12 cellular contexts compared by ENCODE assay signal in the genomic region with DNA sequence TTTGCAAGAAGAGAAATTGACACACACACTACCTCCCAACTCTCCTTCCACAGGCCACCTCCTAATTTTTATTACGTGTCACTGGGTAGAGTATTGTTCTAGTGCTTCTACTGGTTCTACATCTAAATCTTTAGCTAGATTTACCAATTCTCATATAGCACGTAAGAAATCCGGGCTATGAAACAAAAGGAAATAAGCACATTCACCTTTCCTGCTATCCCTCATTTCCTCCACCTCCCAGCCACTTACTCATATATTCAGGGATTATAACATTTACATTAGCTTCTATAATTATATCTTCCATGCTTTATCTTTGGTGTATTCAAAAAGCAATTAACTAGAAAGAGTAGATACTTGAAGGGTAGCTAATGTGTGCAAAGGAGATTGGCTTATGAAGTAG. TPM values are rescaled to one million over a fixed set of nuclear protein-coding genes. Genes with fewer than 3 reads are reported as not detected.
DNase-seq lines count a peak whose midpoint lies in the region; ATAC-seq, FAIRE-seq and TF ChIP-seq lines count a peak whose summit lies in the region.
"Had no signal": no experiment of that assay in that cellular context is flagged by ENCODE, and none has a peak within 500 bp of the region (broad histone marks: within the 10 kb centered on the region; RNA-seq: fewer than 3 reads in every experiment).

No MANE protein-coding gene starts in this region.

- ATAC-seq in CD4-positive, alpha-beta T cell (ENCODE audit: poor library complexity), result no peak

- peak overlapping the region; percentile 21 for H3K4me3 Mint-ChIP-seq in CD4-positive, alpha-beta T cell
- H3K4me3 Mint-ChIP-seq in activated CD4-positive, alpha-beta memory T cell treated with anti-CD3 and anti-CD28 coated beads, Interleukin-2, amount 10 ng/mL, durations not matched to agents 7 days and 5 days, result peak overlapping the region; percentile 3
- H3K4me3 Mint-ChIP-seq: neural crest cell had no signal

- peaks cover 82% of the 10 kb centered on the region for H3K4me1 Mint-ChIP-seq in CD4-positive, alpha-beta T cell (ENCODE audit: low read depth)
- H3K4me1 Mint-ChIP-seq in activated CD4-positive, alpha-beta memory T cell treated with anti-CD3 and anti-CD28 coated beads, Interleukin-2, amount 10 ng/mL, durations not matched to agents 7 days and 5 days, result peaks cover 71% of the 10 kb centered on the region

- TF ChIP-seq CTCF in CD4-positive, alpha-beta T cell (IDR thresholded peaks at IDR 0.05), result no peak
- TF ChIP-seq CTCF in hepatocyte (IDR thresholded peaks at IDR 0.05; ENCODE audit: poor library complexity), result no peak

- TF ChIP-seq POLR2A in GM12892 (IDR thresholded peaks at IDR 0.05; ENCODE audit: low read depth, low read length), result no peak

- H3K9me3 Mint-ChIP-seq in CD4-positive, alpha-beta T cell, result peaks cover 3% of the 10 kb centered on the region
- peaks cover 10% of the 10 kb centered on the region for H3K9me3 Mint-ChIP-seq in activated CD4-positive, alpha-beta memory T cell treated with anti-CD3 and anti-CD28 coated beads, Interleukin-2, amount 10 ng/mL, durations not matched to agents 7 days and 5 days

- H2AFZ ChIP-seq in hepatocyte, result no peak overlapping the region

- POLR2A ChIA-PET in CD4-positive, alpha-beta T cell (lab: Charles Lee), result interaction anchor here (1.0 to 1.8 kb wide), 2 partner anchors 17 to 41 kb away, joined by 3 to 4 read pairs; no protein-coding TSS in a partner anchor
- POLR2A ChIA-PET in activated CD4-positive, alpha-beta memory T cell treated with anti-CD3 and anti-CD28 coated beads, Interleukin-2, amount 10 ng/mL, durations not matched to agents 7 days and 5 days (lab: Charles Lee), result interaction anchor here (1.0 to 3.8 kb wide), 15 partner anchors 15 to 488 kb away, joined by 3 to 24 read pairs (median 5); a partner anchor contains a TSS

- H3K36me3 ChIP-seq in hepatocyte (replicated peaks; ENCODE audit: insufficient read depth, low read depth), result no peaks in the 10 kb centered on the region
- H3K36me3 ChIP-seq: sigmoid colon had no signal

- peaks cover 54% of the 10 kb centered on the region for H4K20me1 ChIP-seq in hepatocyte (ENCODE audit: insufficient read depth, poor library complexity, severe bottlenecking)

- no peaks in the 10 kb centered on the region for H3K27me3 ChIP-seq in CD4-positive, alpha-beta T cell (ENCODE audit: control insufficient read depth, insufficient read depth, low read length)
- no peaks in the 10 kb centered on the region for H3K27me3 ChIP-seq in hepatocyte
- H3K27me3 ChIP-seq: sigmoid colon had no signal

- H3K79me2 ChIP-seq in hepatocyte, result peaks cover 100% of the 10 kb centered on the region

- H3K27me3 Mint-ChIP-seq in CD4-positive, alpha-beta T cell, result no peaks in the 10 kb centered on the region
- no peaks in the 10 kb centered on the region for H3K27me3 Mint-ChIP-seq in activated CD4-positive, alpha-beta memory T cell treated with anti-CD3 and anti-CD28 coated beads, Interleukin-2, amount 10 ng/mL, durations not matched to agents 7 days and 5 days

- peak overlapping the region; percentile 72 for H3K27ac Mint-ChIP-seq in CD4-positive, alpha-beta T cell
- H3K27ac Mint-ChIP-seq in activated CD4-positive, alpha-beta memory T cell treated with anti-CD3 and anti-CD28 coated beads, Interleukin-2, amount 10 ng/mL, durations not matched to agents 7 days and 5 days, result peak overlapping the region; percentile 63

- H3K9me3 ChIP-seq in CD4-positive, alpha-beta T cell (ENCODE audit: control insufficient read depth, low read length), result no peaks in the 10 kb centered on the region
- no peaks in the 10 kb centered on the region for H3K9me3 ChIP-seq in hepatocyte (ENCODE audit: low read depth)

- no peaks in the 10 kb centered on the region for H3K9me2 ChIP-seq in hepatocyte (replicated peaks; ENCODE audit: insufficient read depth)

- WGBS in hepatocyte (ENCODE audit: low lambda C conversion rate, missing lambda C conversion rate), result 98% methylated on average over 3 of the region's 3 CpGs

- H3K27ac ChIP-seq in CD4-positive, alpha-beta T cell (ENCODE audit: low read depth, low read length), result no peak overlapping the region
- H3K27ac ChIP-seq in hepatocyte, result peak overlapping the region; percentile 30

- intact Hi-C loops in CD4-positive, alpha-beta T cell (cut with DNase I, micrococcal nuclease), result loop anchor here in 1 of 2 experiments (5.0 kb wide), 1 partner anchor 40 kb away; a partner anchor contains a TSS

- H3K4me2 ChIP-seq in hepatocyte, result no peak overlapping the region

- peak; percentile 9 for FAIRE-seq in GM12892 (lab: Jason Lieb, UNC)
- FAIRE-seq: G401.6 had no signal

- H3K4me1 ChIP-seq in hepatocyte (ENCODE audit: insufficient read depth), result peaks cover 4% of the 10 kb centered on the region

- H3K36me3 Mint-ChIP-seq in CD4-positive, alpha-beta T cell (ENCODE audit: low read depth), result peaks cover 46% of the 10 kb centered on the region
- peaks cover 27% of the 10 kb centered on the region for H3K36me3 Mint-ChIP-seq in activated CD4-positive, alpha-beta memory T cell treated with anti-CD3 and anti-CD28 coated beads, Interleukin-2, amount 10 ng/mL, durations not matched to agents 7 days and 5 days (ENCODE audit: low read depth)

- no peak overlapping the region for H3K4me3 ChIP-seq in hepatocyte
- H3K4me3 ChIP-seq: sigmoid colon had no signal

- no peak for DNase-seq in CD4-positive, alpha-beta T cell
- no peak for DNase-seq in GM12892 (ENCODE audit: insufficient read length)
- DNase-seq in activated CD4-positive, alpha-beta memory T cell treated with anti-CD3 and anti-CD28 coated beads, Interleukin-2, amount 10 ng/mL, durations not matched to agents 7 days and 5 days, result no peak
- DNase-seq in hepatocyte (ENCODE audit: low spot score), result no peak
- DNase-seq in inferior parietal cortex (ENCODE audit: extremely low spot score), result no peak
- DNase-seq in NCI-H446 (lab: John Stamatoyannopoulos, UW), result no peak
- no peak for DNase-seq in stimulated activated CD8-positive, alpha-beta memory T cell treated with anti-CD3 and anti-CD28 coated beads, Interleukin-4, amount 100 ng/mL, for 48 hours
- DNase-seq: NCI-H2029, SIG-M5, sigmoid colon had no signal

- CTCF ChIA-PET in CD4-positive, alpha-beta T cell (lab: Charles Lee), result no interaction called here
- CTCF ChIA-PET in activated CD4-positive, alpha-beta memory T cell treated with anti-CD3 and anti-CD28 coated beads, Interleukin-2, amount 10 ng/mL, durations not matched to agents 7 days and 5 days (lab: Charles Lee), result interaction anchor here (1.1 to 2.0 kb wide), 5 partner anchors 8 to 147 kb away, joined by 3 to 8 read pairs (median 4); no protein-coding TSS in a partner anchor

RNA-seq across cellular contexts. Expression of a gene that starts 39.7 kb away (rescaled TPM):
- 10 to 100 TPM; 56.9 to 58.8 TPM for total RNA-seq in CD4-positive, alpha-beta T cell
- 37.2 TPM for polyA plus RNA-seq in GM12892 (2012; ENCODE audit: missing spikeins)
- 10 to 100 TPM; 22.5 to 23.5 TPM for total RNA-seq in activated CD4-positive, alpha-beta memory T cell treated with anti-CD3 and anti-CD28 coated beads, Interleukin-2, amount 10 ng/mL, durations not matched to agents 7 days and 5 days
- 26.4 and 33.7 TPM in 2 replicates for total RNA-seq in hepatocyte
- polyA plus RNA-seq in hepatocyte, result 15.4 and 17.5 TPM in 2 replicates
